9 cellular contexts compared by ENCODE assay signal in the genomic region with DNA sequence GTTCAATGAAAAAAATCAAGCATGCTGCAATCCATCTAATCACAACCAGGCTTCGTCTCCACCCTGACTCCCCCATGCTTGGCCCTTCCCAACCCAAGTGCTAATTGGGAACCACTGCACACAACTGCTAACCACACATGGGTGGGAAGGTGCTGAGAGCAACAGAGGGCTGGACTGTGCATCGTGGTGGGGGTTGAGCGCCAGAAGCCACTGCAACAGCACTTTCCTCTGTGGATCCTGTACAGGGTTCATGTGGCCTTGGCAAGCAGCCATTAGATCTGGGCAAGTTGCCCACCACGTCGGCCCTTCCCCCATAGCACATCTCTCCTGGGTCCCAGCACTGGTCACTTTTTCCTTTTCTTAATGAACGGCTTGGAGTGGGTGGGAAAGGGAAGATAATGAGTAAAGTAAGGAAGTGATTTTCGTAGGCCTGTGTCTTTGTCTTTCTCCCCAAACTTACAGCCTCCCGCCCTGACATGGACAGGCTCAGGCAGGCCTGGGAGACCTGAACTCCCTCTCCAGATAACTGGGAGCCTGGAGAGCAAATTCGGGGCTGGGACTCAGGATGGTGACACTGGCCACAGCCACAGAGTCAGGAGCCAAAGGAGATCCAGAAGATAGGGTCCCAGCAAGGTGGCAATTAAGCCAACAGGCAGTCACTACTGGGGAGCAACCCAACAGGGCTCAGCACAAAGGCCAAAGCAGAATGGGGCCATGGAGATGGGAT. TPM values are rescaled to one million over a fixed set of nuclear protein-coding genes. Genes with fewer than 3 reads are reported as not detected.
A peak's percentile ranks its signal among the peaks of the same experiment; 100 is the strongest.
DNase-seq lines count a peak whose midpoint lies in the region; ATAC-seq and TF ChIP-seq lines count a peak whose summit lies in the region.
"Had no signal": no experiment of that assay in that cellular context is flagged by ENCODE, and none has a peak within 500 bp of the region (broad histone marks: within the 10 kb centered on the region; RNA-seq: fewer than 3 reads in every experiment).

No MANE protein-coding gene starts in this region.

- POLR2A ChIA-PET in MCF 10A (lab: Yijun Ruan, JAX) (no interaction called here), Caco-2 (lab: Charles Lee) (no interaction called here)

- no peaks in the 10 kb centered on the region for H3K36me3 ChIP-seq in Caco-2 (ENCODE audit: control insufficient read depth, insufficient read depth, low read length)
- H3K36me3 ChIP-seq: thoracic aorta had no signal

- no peaks in the 10 kb centered on the region for H3K27me3 ChIP-seq in Caco-2 (replicated peaks; ENCODE audit: control insufficient read depth, insufficient read depth, low read length)

- H3K27me3 Mint-ChIP-seq in MCF 10A (ENCODE audit: insufficient read depth, unreplicated experiment) (no peaks in the 10 kb centered on the region), Caco-2 (ENCODE audit: insufficient read depth, unreplicated experiment) (no peaks in the 10 kb centered on the region)

- H3K9me3 Mint-ChIP-seq in MCF 10A (ENCODE audit: unreplicated experiment) (no peaks in the 10 kb centered on the region), Caco-2 (ENCODE audit: unreplicated experiment) (no peaks in the 10 kb centered on the region)

- BruUV-seq in MCF 10A (replicated peaks; lab: Mats Ljungman, UMichigan) (no TSS peak), Caco-2 (replicated peaks; lab: Mats Ljungman, UMichigan) (no TSS peak)

- H3K4me1 Mint-ChIP-seq in MCF 10A (ENCODE audit: insufficient read depth, unreplicated experiment) (peaks cover 25% of the 10 kb centered on the region), Caco-2 (ENCODE audit: low read depth, unreplicated experiment) (no peaks in the 10 kb centered on the region)

- no peak overlapping the region for H3K4me3 ChIP-seq in Caco-2 (ENCODE audit: low read depth, low read length)
- H3K4me3 ChIP-seq: thoracic aorta had no signal

- no peak for ATAC-seq in GM18858 (IDR thresholded peaks at IDR 0.05; ENCODE audit: unreplicated experiment)

- CTCF ChIA-PET in MCF 10A (lab: Yijun Ruan, JAX) (interaction anchor here (1.0 kb wide), 1 partner anchor 280 kb away, joined by 4 read pairs; no protein-coding TSS in a partner anchor), Caco-2 (lab: Charles Lee) (no interaction called here)

- intact Hi-C loops in MCF 10A (cut with micrococcal nuclease): no loop called here
- intact Hi-C loops in Caco-2 (cut with micrococcal nuclease; ENCODE audit: unreplicated experiment): no loop called here

- H3K4me3 Mint-ChIP-seq in MCF 10A (ENCODE audit: unreplicated experiment) (no peak overlapping the region), Caco-2 (ENCODE audit: unreplicated experiment) (no peak overlapping the region)

- no peaks in the 10 kb centered on the region for H3K4me1 ChIP-seq in Caco-2

- no peak for TF ChIP-seq CTCF in MCF 10A (IDR thresholded peaks at IDR 0.05; ENCODE audit: unreplicated experiment)
- TF ChIP-seq CTCF in Caco-2 (IDR thresholded peaks at IDR 0.05; ENCODE audit: insufficient read depth in 1 of 2, low read depth in 1 of 2, low read length in 1 of 2, severe bottlenecking in 1 of 2, unreplicated experiment in 1 of 2): no peak

- H3K36me3 Mint-ChIP-seq in MCF 10A (ENCODE audit: insufficient read depth, unreplicated experiment) (peaks cover 71% of the 10 kb centered on the region), Caco-2 (ENCODE audit: insufficient read depth, unreplicated experiment) (no peaks in the 10 kb centered on the region)

- DNase-seq in AG20443 (ENCODE audit: low spot score): peak; percentile 83
- DNase-seq in NCI-H1092 (lab: John Stamatoyannopoulos, UW): peak; percentile 53
- peak; percentile 17 for DNase-seq in MCF 10A (ENCODE audit: unreplicated experiment)
- peak; percentile 25 for DNase-seq in medulla oblongata (ENCODE audit: extremely low spot score)
- no peak for DNase-seq in T1000 (lab: John Stamatoyannopoulos, UW)
- DNase-seq in germinal center (ENCODE audit: low spot score): no peak
- no peak for DNase-seq in Caco-2

- H3K27ac Mint-ChIP-seq in MCF 10A (ENCODE audit: low read depth, unreplicated experiment) (peak overlapping the region; percentile 67), Caco-2 (ENCODE audit: unreplicated experiment) (no peak overlapping the region)

- no peaks in the 10 kb centered on the region for H3K9me3 ChIP-seq in Caco-2
- H3K9me3 ChIP-seq: thoracic aorta had no signal

RNA-seq across cellular contexts. Expression of a gene that starts 34.4 kb away (rescaled TPM):
- total RNA-seq in MCF 10A (2022): 62.9 and 67.3 TPM in 2 replicates
- total RNA-seq in Caco-2 (2022): 32.3 and 38.6 TPM in 2 replicates

RNA-seq across cellular contexts. Expression of a gene that starts 57.3 kb away (rescaled TPM):
- total RNA-seq in MCF 10A (2022): 0.93 and 1.2 TPM in 2 replicates
- total RNA-seq in Caco-2 (2022): 0.73 and 0.77 TPM in 2 replicates

Comparison
In these comparisons a context has a peak if more than half of its experiments do, and no peak if none do; other contexts are left out.
1. DNase-seq: peak in AG20443 (single experiment), NCI-H1092 (single experiment), MCF 10A (single experiment) and medulla oblongata (single experiment); none in T1000 (single experiment), germinal center (single experiment) and Caco-2 (0 of 2).